In genomic region chr5:27083763-27084420, GRCh38 we compare ENCODE assay signal across 1 cellular context.
TF ChIP-seq lines count a peak whose summit lies in the region.

No MANE protein-coding gene starts in this region.

TF ChIP-seq in WTC11, 78 proteins besides CTCF, POLR2A, EP300 and RAD21 (continued from another document):
- TF ChIP-seq TCF7 (CRISPR knock-in tag; IDR thresholded peaks at IDR 0.05; ENCODE audit: low read depth) (no peak), ZNF416 (CRISPR knock-in tag; IDR thresholded peaks at IDR 0.05) (no peak), SP1 (CRISPR knock-in tag; conservative IDR thresholded peaks at IDR 0.05) (no peak), AR (CRISPR knock-in tag; IDR thresholded peaks at IDR 0.05) (no peak), CREB1 (CRISPR knock-in tag; IDR thresholded peaks at IDR 0.05) (no peak), TP53 (CRISPR knock-in tag; IDR thresholded peaks at IDR 0.05) (no peak), JUN (CRISPR knock-in tag; IDR thresholded peaks at IDR 0.05) (no peak), MAX (CRISPR knock-in tag; IDR thresholded peaks at IDR 0.05) (no peak), ZNF232 (CRISPR knock-in tag; IDR thresholded peaks at IDR 0.05) (no peak), RELA (CRISPR knock-in tag; IDR thresholded peaks at IDR 0.05; ENCODE audit: borderline replicate concordance) (no peak), ZNF121 (CRISPR knock-in tag; IDR thresholded peaks at IDR 0.05) (no peak), ZNF263 (CRISPR knock-in tag; IDR thresholded peaks at IDR 0.05; ENCODE audit: low read depth) (no peak)
- TF ChIP-seq, protein P1, sequence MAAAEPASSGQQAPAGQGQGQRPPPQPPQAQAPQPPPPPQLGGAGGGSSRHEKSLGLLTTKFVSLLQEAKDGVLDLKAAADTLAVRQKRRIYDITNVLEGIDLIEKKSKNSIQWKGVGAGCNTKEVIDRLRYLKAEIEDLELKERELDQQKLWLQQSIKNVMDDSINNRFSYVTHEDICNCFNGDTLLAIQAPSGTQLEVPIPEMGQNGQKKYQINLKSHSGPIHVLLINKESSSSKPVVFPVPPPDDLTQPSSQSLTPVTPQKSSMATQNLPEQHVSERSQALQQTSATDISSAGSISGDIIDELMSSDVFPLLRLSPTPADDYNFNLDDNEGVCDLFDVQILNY (CRISPR knock-in tag; IDR thresholded peaks at IDR 0.05), result no peak
- TF ChIP-seq, protein P2, sequence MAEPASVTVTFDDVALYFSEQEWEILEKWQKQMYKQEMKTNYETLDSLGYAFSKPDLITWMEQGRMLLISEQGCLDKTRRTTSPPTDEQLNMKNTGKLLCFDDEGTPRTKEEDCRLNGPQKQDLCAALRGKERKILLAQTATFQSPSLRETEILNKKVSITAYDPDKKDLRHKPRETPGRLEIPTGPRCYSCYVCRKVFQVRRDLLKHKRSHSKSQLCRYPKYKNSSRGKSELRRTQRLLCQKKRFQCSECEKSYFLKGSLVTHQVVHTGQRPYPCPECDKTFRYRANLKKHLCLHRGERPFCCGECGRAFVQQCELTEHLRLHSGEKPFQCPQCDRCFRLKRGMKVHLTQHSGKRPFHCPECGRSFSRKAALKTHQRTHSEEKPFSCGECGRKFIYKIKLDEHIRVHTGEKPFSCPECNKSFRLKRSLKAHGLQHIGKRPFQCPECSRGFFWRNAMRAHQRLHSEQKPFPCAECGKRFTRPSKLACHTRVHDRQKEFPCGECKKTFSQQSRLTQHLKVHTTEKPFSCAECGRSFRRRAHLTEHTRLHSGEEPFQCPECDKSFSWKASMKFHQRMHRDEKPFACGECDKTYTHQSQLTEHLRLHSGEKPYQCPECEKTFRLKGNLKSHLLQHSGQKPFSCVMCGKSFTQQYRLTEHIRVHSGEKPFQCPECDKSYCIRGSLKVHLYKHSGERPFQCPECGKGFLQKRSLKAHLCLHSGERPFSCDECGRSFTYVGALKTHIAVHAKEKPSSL (CRISPR knock-in tag; conservative IDR thresholded peaks at IDR 0.05), result no peak
- TF ChIP-seq, protein P3, sequence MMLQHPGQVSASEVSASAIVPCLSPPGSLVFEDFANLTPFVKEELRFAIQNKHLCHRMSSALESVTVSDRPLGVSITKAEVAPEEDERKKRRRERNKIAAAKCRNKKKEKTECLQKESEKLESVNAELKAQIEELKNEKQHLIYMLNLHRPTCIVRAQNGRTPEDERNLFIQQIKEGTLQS (CRISPR knock-in tag; conservative IDR thresholded peaks at IDR 0.05), result no peak
- TF ChIP-seq, protein P4, sequence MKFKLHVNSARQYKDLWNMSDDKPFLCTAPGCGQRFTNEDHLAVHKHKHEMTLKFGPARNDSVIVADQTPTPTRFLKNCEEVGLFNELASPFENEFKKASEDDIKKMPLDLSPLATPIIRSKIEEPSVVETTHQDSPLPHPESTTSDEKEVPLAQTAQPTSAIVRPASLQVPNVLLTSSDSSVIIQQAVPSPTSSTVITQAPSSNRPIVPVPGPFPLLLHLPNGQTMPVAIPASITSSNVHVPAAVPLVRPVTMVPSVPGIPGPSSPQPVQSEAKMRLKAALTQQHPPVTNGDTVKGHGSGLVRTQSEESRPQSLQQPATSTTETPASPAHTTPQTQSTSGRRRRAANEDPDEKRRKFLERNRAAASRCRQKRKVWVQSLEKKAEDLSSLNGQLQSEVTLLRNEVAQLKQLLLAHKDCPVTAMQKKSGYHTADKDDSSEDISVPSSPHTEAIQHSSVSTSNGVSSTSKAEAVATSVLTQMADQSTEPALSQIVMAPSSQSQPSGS (CRISPR knock-in tag; IDR thresholded peaks at IDR 0.05; ENCODE audit: borderline replicate concordance, low read depth), result no peak
- TF ChIP-seq, protein P5, sequence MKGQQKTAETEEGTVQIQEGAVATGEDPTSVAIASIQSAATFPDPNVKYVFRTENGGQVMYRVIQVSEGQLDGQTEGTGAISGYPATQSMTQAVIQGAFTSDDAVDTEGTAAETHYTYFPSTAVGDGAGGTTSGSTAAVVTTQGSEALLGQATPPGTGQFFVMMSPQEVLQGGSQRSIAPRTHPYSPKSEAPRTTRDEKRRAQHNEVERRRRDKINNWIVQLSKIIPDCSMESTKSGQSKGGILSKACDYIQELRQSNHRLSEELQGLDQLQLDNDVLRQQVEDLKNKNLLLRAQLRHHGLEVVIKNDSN (CRISPR knock-in tag; IDR thresholded peaks at IDR 0.05), result no peak
